In the genomic region with DNA sequence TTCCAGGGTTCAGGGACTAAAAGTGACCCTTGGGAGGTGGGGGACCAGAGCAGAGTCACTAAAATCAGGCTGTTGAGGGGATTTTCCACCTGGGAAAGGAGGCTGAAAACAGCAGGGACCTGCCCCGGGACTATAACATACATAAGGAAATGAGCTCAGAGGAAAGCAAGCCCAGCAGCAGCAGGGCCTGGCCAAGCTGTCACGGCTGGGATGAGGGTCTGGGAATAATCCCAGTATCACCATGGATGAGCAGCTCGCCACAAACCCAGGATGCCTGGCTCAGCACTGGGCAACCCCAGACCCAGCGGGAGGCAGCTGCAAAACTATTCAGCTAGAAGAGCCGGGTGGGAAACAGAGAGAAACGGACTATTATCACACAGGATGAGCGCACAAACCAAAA, we compare ENCODE assay signal across 27 cellular contexts.
A peak's percentile ranks its signal among the peaks of the same experiment; 100 is the strongest.
DNase-seq lines count a peak whose midpoint lies in the region; ATAC-seq and TF ChIP-seq lines count a peak whose summit lies in the region.
"Had no signal": no experiment of that assay in that cellular context is flagged by ENCODE, and none has a peak within 500 bp of the region (broad histone marks: within the 10 kb centered on the region; RNA-seq: fewer than 3 reads in every experiment).

No MANE protein-coding gene starts in this region.

- H3K4me2 ChIP-seq in osteoblast (ENCODE audit: insufficient read depth, low read length) = no peak overlapping the region
- no peak overlapping the region for H3K4me2 ChIP-seq in SK-N-SH
- H3K4me2 ChIP-seq in mesendoderm (ENCODE audit: low read length) = no peak overlapping the region

- intact Hi-C loops in left ventricle myocardium inferior (cut with micrococcal nuclease) = no loop called here

- no peak overlapping the region for H3K4ac ChIP-seq in mesendoderm (ENCODE audit: low read depth, low read length)

- H3F3A ChIP-seq in SK-N-SH (replicated peaks; ENCODE audit: insufficient read depth) = peaks cover 3% of the 10 kb centered on the region

- POLR2A ChIA-PET in SK-N-SH (lab: Yijun Ruan, JAX) = no interaction called here

- no peak overlapping the region for H2BK15ac ChIP-seq in mesendoderm (replicated peaks; ENCODE audit: low read depth)

- no peak for TF ChIP-seq RAD21 in SK-N-SH (IDR thresholded peaks at IDR 0.05; ENCODE audit: low read length)

- no peaks in the 10 kb centered on the region for H3K79me1 ChIP-seq in mesendoderm (ENCODE audit: low read length)

- no peak for TF ChIP-seq EP300 in upper lobe of left lung (IDR thresholded peaks at IDR 0.05)
- TF ChIP-seq EP300 in SK-N-SH (IDR thresholded peaks at IDR 0.05; ENCODE audit: borderline replicate concordance in 1 of 2, low read depth in 1 of 2, low read length in 1 of 2) = no peak

- H4K8ac ChIP-seq in mesendoderm (ENCODE audit: low read depth, low read length) = no peak overlapping the region

- H3K27me3 Mint-ChIP-seq in activated naive CD4-positive, alpha-beta T cell treated with anti-CD3 and anti-CD28 coated beads, Interleukin-2, amount 10 ng/mL, durations not matched to agents 7 days and 5 days = no peaks in the 10 kb centered on the region
- H3K27me3 Mint-ChIP-seq in activated T-cell treated with anti-CD3 and anti-CD28 coated beads, Interleukin-2, amount 50 U/mL, for 24 hours = no peaks in the 10 kb centered on the region
- H3K27me3 Mint-ChIP-seq: activated naive CD8-positive, alpha-beta T cell treated with anti-CD3 and anti-CD28 coated beads for 36 hours; B cell; naive B cell; T-helper 17 cell had no signal

- H3K27ac ChIP-seq in left ventricle myocardium inferior (replicated peaks) (peak overlapping the region; percentile 68), osteoblast (ENCODE audit: low read depth, low read length) (no peak overlapping the region), upper lobe of left lung (peak overlapping the region; percentile 46 to 81 (median 66)), SK-N-SH (ENCODE audit: low read depth in 2 of 2, low read length in 1 of 2) (no peak overlapping the region), mesendoderm (ENCODE audit: low read depth, low read length) (no peak overlapping the region)
- H3K27ac ChIP-seq: prostate gland, SJCRH30, WERI-Rb-1 had no signal

- WGBS in upper lobe of left lung, 2 donors = 56 to 86% methylated on average over 7 of the region's 7 CpGs
- WGBS in SK-N-SH (ENCODE audit: low lambda C conversion rate) = 72% methylated on average over 7 of the region's 7 CpGs
- WGBS in mesendoderm (ENCODE audit: extremely low coverage, insufficient coverage, low lambda C conversion rate) = no CpG with 5 or more reads among the region's 7 CpGs

- H3K4me1 ChIP-seq in left ventricle myocardium inferior = peaks cover 10% of the 10 kb centered on the region
- H3K4me1 ChIP-seq in osteoblast (ENCODE audit: insufficient read depth, low read length) = no peaks in the 10 kb centered on the region
- peaks cover 5 to 18% (median 11%) of the 10 kb centered on the region in 4 donors for H3K4me1 ChIP-seq in upper lobe of left lung
- no peaks in the 10 kb centered on the region for H3K4me1 ChIP-seq in SK-N-SH (ENCODE audit: control insufficient read depth in 1 of 2, insufficient read depth in 2 of 2, low read depth in 1 of 2, low read length in 1 of 2)
- no peaks in the 10 kb centered on the region for H3K4me1 ChIP-seq in mesendoderm (ENCODE audit: control insufficient read depth, low read depth, low read length)
- H3K4me1 ChIP-seq: Caco-2, prostate gland, SJCRH30 had no signal

- H3K4me3 ChIP-seq in left ventricle myocardium inferior (no peak overlapping the region), osteoblast (ENCODE audit: insufficient read depth, low read length) (no peak overlapping the region), upper lobe of left lung (no peak overlapping the region), SK-N-SH (ENCODE audit: low read depth in 2 of 2, low read length in 1 of 2) (no peak overlapping the region), mesendoderm (ENCODE audit: low read length) (no peak overlapping the region)
- H3K4me3 ChIP-seq: prostate gland, SJCRH30 had no signal

- no peak for TF ChIP-seq CTCF in left ventricle myocardium inferior (IDR thresholded peaks at IDR 0.05; ENCODE audit: borderline replicate concordance)
- TF ChIP-seq CTCF in osteoblast (IDR thresholded peaks at IDR 0.05; ENCODE audit: extremely low read depth, low read depth, low read length) = no peak
- TF ChIP-seq CTCF in upper lobe of left lung (IDR thresholded peaks at IDR 0.05) = no peak
- TF ChIP-seq CTCF in SK-N-SH (IDR thresholded peaks at IDR 0.05) = no peak

- H3K36me3 ChIP-seq in left ventricle myocardium inferior (peaks cover 13% of the 10 kb centered on the region), osteoblast (ENCODE audit: insufficient read depth, low read length) (no peaks in the 10 kb centered on the region), upper lobe of left lung (peaks cover 0 to 6% (median 3%) of the 10 kb centered on the region in 4 donors), SK-N-SH (replicated peaks in 1 of 2; ENCODE audit: control insufficient read depth in 1 of 2, insufficient read depth in 2 of 2, low read length in 1 of 2) (no peaks in the 10 kb centered on the region), mesendoderm (ENCODE audit: control insufficient read depth, insufficient read depth, low read length) (no peaks in the 10 kb centered on the region)
- H3K36me3 ChIP-seq: prostate gland, SJCRH30, WERI-Rb-1 had no signal

- H4K5ac ChIP-seq in mesendoderm (ENCODE audit: low read length) = no peak overlapping the region

- H2BK5ac ChIP-seq in mesendoderm (ENCODE audit: low read length) = no peak overlapping the region

- H3K79me2 ChIP-seq in osteoblast (ENCODE audit: insufficient read depth, low read length) (no peaks in the 10 kb centered on the region), SK-N-SH (ENCODE audit: insufficient read depth) (no peaks in the 10 kb centered on the region), mesendoderm (ENCODE audit: control insufficient read depth, insufficient read depth, low read length) (no peaks in the 10 kb centered on the region)

- H2AFZ ChIP-seq in osteoblast (ENCODE audit: low read length) = no peak overlapping the region
- no peak overlapping the region for H2AFZ ChIP-seq in SK-N-SH (ENCODE audit: low read depth)

- H2AK5ac ChIP-seq in mesendoderm (ENCODE audit: low read length) = no peak overlapping the region

- no peak overlapping the region for H3K9ac ChIP-seq in SK-N-SH
- H3K9ac ChIP-seq in mesendoderm (ENCODE audit: low read length) = no peak overlapping the region

- no peak overlapping the region for H2BK120ac ChIP-seq in mesendoderm (ENCODE audit: low read depth, low read length)

- H3K9me2 ChIP-seq in SK-N-SH = no peaks in the 10 kb centered on the region

- peaks cover 6% of the 10 kb centered on the region for H3K9me3 ChIP-seq in left ventricle myocardium inferior (replicated peaks)
- no peaks in the 10 kb centered on the region for H3K9me3 ChIP-seq in osteoblast (ENCODE audit: low read depth, low read length)
- no peaks in the 10 kb centered on the region for H3K9me3 ChIP-seq in upper lobe of left lung
- no peaks in the 10 kb centered on the region for H3K9me3 ChIP-seq in SK-N-SH
- H3K9me3 ChIP-seq: Caco-2, prostate gland, SJCRH30 had no signal

- H3K27me3 ChIP-seq in left ventricle myocardium inferior (ENCODE audit: low read depth) (no peaks in the 10 kb centered on the region), osteoblast (ENCODE audit: insufficient read depth, low read length) (peaks cover 3% of the 10 kb centered on the region), upper lobe of left lung (no peaks in the 10 kb centered on the region), SK-N-SH (ENCODE audit: insufficient read depth) (no peaks in the 10 kb centered on the region), mesendoderm (ENCODE audit: insufficient read depth, low read length, poor library complexity) (no peaks in the 10 kb centered on the region)
- H3K27me3 ChIP-seq: SJCRH30 had no signal

- H3K4me1 Mint-ChIP-seq in activated naive CD4-positive, alpha-beta T cell treated with anti-CD3 and anti-CD28 coated beads, Interleukin-2, amount 10 ng/mL, durations not matched to agents 7 days and 5 days = no peaks in the 10 kb centered on the region
- no peaks in the 10 kb centered on the region for H3K4me1 Mint-ChIP-seq in activated T-cell treated with anti-CD3 and anti-CD28 coated beads, Interleukin-2, amount 50 U/mL, for 24 hours (ENCODE audit: low read depth)
- H3K4me1 Mint-ChIP-seq: activated naive CD8-positive, alpha-beta T cell treated with anti-CD3 and anti-CD28 coated beads for 36 hours; B cell; brain; endodermal cell; immature natural killer cell; T-helper 17 cell had no signal

- CTCF ChIA-PET in activated naive CD4-positive, alpha-beta T cell treated with anti-CD3 and anti-CD28 coated beads, Interleukin-2, amount 10 ng/mL, durations not matched to agents 7 days and 5 days (lab: Charles Lee) = no interaction called here
- CTCF ChIA-PET in SK-N-SH (lab: Yijun Ruan, JAX) = interaction anchor here (3.8 kb wide), 1 partner anchor 29 kb away, joined by 16 read pairs; no protein-coding TSS in a partner anchor

- no peak overlapping the region for H3K4me3 Mint-ChIP-seq in activated naive CD4-positive, alpha-beta T cell treated with anti-CD3 and anti-CD28 coated beads, Interleukin-2, amount 10 ng/mL, durations not matched to agents 7 days and 5 days
- no peak overlapping the region for H3K4me3 Mint-ChIP-seq in activated T-cell treated with anti-CD3 and anti-CD28 coated beads, Interleukin-2, amount 50 U/mL, for 24 hours
- H3K4me3 Mint-ChIP-seq: activated naive CD8-positive, alpha-beta T cell treated with anti-CD3 and anti-CD28 coated beads for 36 hours; activated T-cell treated with anti-CD3 and anti-CD28 coated beads, Interleukin-2, amount 50 U/mL, for 72 hours; B cell; brain; endodermal cell; H9; immature natural killer cell; naive B cell; T-helper 17 cell had no signal

- H4K20me1 ChIP-seq in osteoblast (ENCODE audit: insufficient read depth, low read length) (no peaks in the 10 kb centered on the region), SK-N-SH (ENCODE audit: insufficient read depth) (no peaks in the 10 kb centered on the region)

- no peak for ATAC-seq in activated naive CD4-positive, alpha-beta T cell treated with anti-CD3 and anti-CD28 coated beads, Interleukin-2, amount 50 U/mL, for 72 hours
- no peak for ATAC-seq in upper lobe of left lung (ENCODE audit: low FRiP score in 2 of 2)
- ATAC-seq: activated T-cell treated with anti-CD3 and anti-CD28 coated beads, Interleukin-2, amount 50 U/mL, for 72 hours; T-helper 17 cell had no signal

- no peak overlapping the region for H3K18ac ChIP-seq in mesendoderm (ENCODE audit: low read length)

- no peak overlapping the region for H3K56ac ChIP-seq in mesendoderm (ENCODE audit: low read length)

- no peak for TF ChIP-seq POLR2A in upper lobe of left lung (IDR thresholded peaks at IDR 0.05)

- H3K36me3 Mint-ChIP-seq in activated naive CD4-positive, alpha-beta T cell treated with anti-CD3 and anti-CD28 coated beads, Interleukin-2, amount 10 ng/mL, durations not matched to agents 7 days and 5 days = no peaks in the 10 kb centered on the region
- no peaks in the 10 kb centered on the region for H3K36me3 Mint-ChIP-seq in activated naive CD4-positive, alpha-beta T cell treated with anti-CD3 and anti-CD28 coated beads, Interleukin-2, amount 50 U/mL, for 72 hours
- H3K36me3 Mint-ChIP-seq in activated T-cell treated with anti-CD3 and anti-CD28 coated beads, Interleukin-2, amount 50 U/mL, for 24 hours (ENCODE audit: low read depth) = no peaks in the 10 kb centered on the region
- H3K36me3 Mint-ChIP-seq: activated naive CD8-positive, alpha-beta T cell treated with anti-CD3 and anti-CD28 coated beads for 36 hours; naive B cell had no signal

- DNase-seq in activated naive CD4-positive, alpha-beta T cell treated with anti-CD3 and anti-CD28 coated beads, Interleukin-2, amount 10 ng/mL, durations not matched to agents 7 days and 5 days = peak; percentile 11
- no peak for DNase-seq in activated naive CD4-positive, alpha-beta T cell treated with anti-CD3 and anti-CD28 coated beads, Interleukin-2, amount 50 U/mL, for 72 hours (ENCODE audit: low spot score in 2 of 2)
- DNase-seq in left ventricle myocardium inferior (no peak), osteoblast (ENCODE audit: insufficient read length, low spot score, missing footprints) (peak; percentile 30), upper lobe of left lung (peak in 1 of 2 donors; percentile 21), SK-N-SH (no peak), mesendoderm (no peak)
- no peak for DNase-seq in activated T-cell treated with anti-CD3 and anti-CD28 coated beads, Interleukin-2, amount 50 U/mL, for 24 hours
- DNase-seq: activated naive CD8-positive, alpha-beta T cell treated with anti-CD3 and anti-CD28 coated beads for 36 hours; activated T-cell treated with anti-CD3 and anti-CD28 coated beads, Interleukin-2, amount 50 U/mL, for 72 hours; DND-41; endodermal cell; H9; immature natural killer cell; Kasumi-1; naive B cell; NCI-H1092; NCI-H2029; NCI-H345; SJCRH30; stimulated activated CD4-positive, alpha-beta T cell treated with anti-CD3 and anti-CD28 coated beads, Interleukin-12 subunit alpha, Interleukin-12 subunit beta, amount 100 ng/mL, for 4 hours; T-helper 17 cell; WERI-Rb-1 had no signal

- no peaks in the 10 kb centered on the region for H3K9me3 Mint-ChIP-seq in activated naive CD4-positive, alpha-beta T cell treated with anti-CD3 and anti-CD28 coated beads, Interleukin-2, amount 10 ng/mL, durations not matched to agents 7 days and 5 days
- no peaks in the 10 kb centered on the region for H3K9me3 Mint-ChIP-seq in activated naive CD4-positive, alpha-beta T cell treated with anti-CD3 and anti-CD28 coated beads, Interleukin-2, amount 50 U/mL, for 72 hours
- no peaks in the 10 kb centered on the region for H3K9me3 Mint-ChIP-seq in activated T-cell treated with anti-CD3 and anti-CD28 coated beads, Interleukin-2, amount 50 U/mL, for 24 hours
- H3K9me3 Mint-ChIP-seq: activated naive CD8-positive, alpha-beta T cell treated with anti-CD3 and anti-CD28 coated beads for 36 hours; activated T-cell treated with anti-CD3 and anti-CD28 coated beads, Interleukin-2, amount 50 U/mL, for 72 hours; endodermal cell; immature natural killer cell; naive B cell had no signal

- no peak overlapping the region for H3K27ac Mint-ChIP-seq in activated naive CD4-positive, alpha-beta T cell treated with anti-CD3 and anti-CD28 coated beads, Interleukin-2, amount 10 ng/mL, durations not matched to agents 7 days and 5 days
- peak overlapping the region in 1 of 2 donors; percentile 26 for H3K27ac Mint-ChIP-seq in activated naive CD4-positive, alpha-beta T cell treated with anti-CD3 and anti-CD28 coated beads, Interleukin-2, amount 50 U/mL, for 72 hours
- H3K27ac Mint-ChIP-seq in activated T-cell treated with anti-CD3 and anti-CD28 coated beads, Interleukin-2, amount 50 U/mL, for 24 hours = no peak overlapping the region
- H3K27ac Mint-ChIP-seq: activated naive CD8-positive, alpha-beta T cell treated with anti-CD3 and anti-CD28 coated beads for 36 hours; activated T-cell treated with anti-CD3 and anti-CD28 coated beads, Interleukin-2, amount 50 U/mL, for 72 hours; B cell; endodermal cell; H9; naive B cell; T-helper 17 cell had no signal

- H3K23ac ChIP-seq in mesendoderm (ENCODE audit: low read length) = no peak overlapping the region

Comparison
In these comparisons a context has a peak if more than half of its experiments do, and no peak if none do; other contexts are left out.
1. DNase-seq: peak in activated naive CD4-positive, alpha-beta T cell treated with anti-CD3 and anti-CD28 coated beads, Interleukin-2, amount 10 ng/mL, durations not matched to agents 7 days and 5 days (single experiment) and osteoblast (single experiment); none in activated naive CD4-positive, alpha-beta T cell treated with anti-CD3 and anti-CD28 coated beads, Interleukin-2, amount 50 U/mL, for 72 hours (0 of 2), left ventricle myocardium inferior (single experiment), SK-N-SH (single experiment), activated T-cell treated with anti-CD3 and anti-CD28 coated beads, Interleukin-2, amount 50 U/mL, for 24 hours (single experiment) and mesendoderm (single experiment).
2. H3K27ac ChIP-seq: peak in left ventricle myocardium inferior (single experiment) and upper lobe of left lung (4 of 4); none in osteoblast (single experiment), SK-N-SH (0 of 2) and mesendoderm (single experiment).